Comparison of ENCODE assay signal across 8 cellular contexts in genomic region chr12:40620564-40621019, GRCh38.
"Had no signal": no experiment of that assay in that cellular context is flagged by ENCODE, and none has a peak within 500 bp of the region (broad histone marks: within the 10 kb centered on the region; RNA-seq: fewer than 3 reads in every experiment).

No MANE protein-coding gene starts in this region.

- H3K27ac ChIP-seq: GM23248 had no signal

- H3K4me3 ChIP-seq: GM23248, HAP-1 had no signal

- H3K27ac Mint-ChIP-seq: HFFc6 had no signal

- H3K4me1 ChIP-seq: HAP-1 had no signal

- H3K9me3 ChIP-seq: HAP-1 had no signal

- FAIRE-seq: HTR-8/SVneo had no signal

- H3K4me3 Mint-ChIP-seq: HFFc6 had no signal

- DNase-seq: GM23248, GOT3, H7, HFFc6, IMR-90 had no signal

- H3K36me3 ChIP-seq: HAP-1 had no signal

- ATAC-seq: HCT116 had no signal

- H3K9ac ChIP-seq: GM23248 had no signal
